25 cellular contexts compared by ENCODE assay signal in the genomic region with DNA sequence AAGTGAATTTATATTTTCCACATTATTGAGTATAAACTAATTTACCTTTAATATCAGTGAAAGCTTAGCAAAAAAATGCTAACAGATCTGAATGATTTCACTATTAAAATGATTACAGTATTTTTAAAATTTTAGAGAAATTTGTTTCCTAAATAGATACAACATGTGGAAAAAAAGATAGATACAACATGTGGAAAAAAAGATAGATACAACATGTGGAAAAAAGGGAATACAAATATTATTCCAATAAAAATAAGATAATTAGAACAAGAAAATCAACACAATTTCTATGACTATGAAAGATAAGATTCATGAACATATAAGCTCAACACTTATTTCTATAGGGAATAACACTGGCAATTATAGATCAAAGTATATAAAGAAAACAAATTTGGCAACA.
"Had no signal": no experiment of that assay in that cellular context is flagged by ENCODE, and none has a peak within 500 bp of the region (broad histone marks: within the 10 kb centered on the region; RNA-seq: fewer than 3 reads in every experiment).

No MANE protein-coding gene starts in this region.

- H3K27ac ChIP-seq: body of pancreas, coronary artery, esophagus squamous epithelium, gastrocnemius medialis, hepatocyte, skin epidermis, testis, transverse colon had no signal

- H3K4me3 ChIP-seq: body of pancreas, coronary artery, esophagus squamous epithelium, gastrocnemius medialis, hepatocyte, skin epidermis, testis, transverse colon had no signal

- H3K79me2 ChIP-seq: hepatocyte had no signal

- H2AFZ ChIP-seq: hepatocyte had no signal

- H3K27me3 ChIP-seq: body of pancreas, esophagus squamous epithelium, gastrocnemius medialis, hepatocyte, testis, transverse colon had no signal

- H3K4me2 ChIP-seq: hepatocyte had no signal

- H3K9me3 ChIP-seq: body of pancreas, esophagus squamous epithelium, gastrocnemius medialis, testis, transverse colon had no signal

- H3K4me1 ChIP-seq: body of pancreas, esophagus squamous epithelium, gastrocnemius medialis, testis, transverse colon had no signal

- DNase-seq: activated CD4-positive, alpha-beta T cell treated with anti-CD3 and anti-CD28 coated beads for 1 hour; activated CD4-positive, alpha-beta T cell treated with anti-CD3 and anti-CD28 coated beads, Interleukin-2, amount 50 U/mL, for 1 hour; activated CD8-positive, alpha-beta T cell treated with anti-CD3 and anti-CD28 coated beads for 36 hours; activated naive CD4-positive, alpha-beta T cell; activated T-cell treated with anti-CD3 and anti-CD28 coated beads, Interleukin-2, amount 50 U/mL, for 72 hours; anterior cingulate cortex; body of pancreas; esophagus squamous epithelium; gastrocnemius medialis; islet precursor cell; left colon; midbrain; naive thymus-derived CD8-positive, alpha-beta T cell; posterior cingulate gyrus; right cardiac atrium; stimulated activated CD4-positive, alpha-beta T cell treated with anti-CD3 and anti-CD28 coated beads, Interleukin-12 subunit alpha, Interleukin-12 subunit beta, amount 100 ng/mL, for 4 hours; stimulated activated CD4-positive, alpha-beta T cell treated with anti-CD3 and anti-CD28 coated beads, Interleukin-4, amount 100 ng/mL, for 1 hour; stimulated activated naive CD8-positive, alpha-beta T cell treated with anti-CD3 and anti-CD28 coated beads, Interleukin-15, Interleukin-2, amounts not matched to agents 100 U/mL and 50 U/mL, for 24 hours; T-helper 2 cell; testis; transverse colon had no signal

- ATAC-seq: activated CD8-positive, alpha-beta T cell treated with anti-CD3 and anti-CD28 coated beads for 36 hours; activated T-cell treated with anti-CD3 and anti-CD28 coated beads, Interleukin-2, amount 50 U/mL, for 72 hours; body of pancreas; gastrocnemius medialis; left colon; naive thymus-derived CD8-positive, alpha-beta T cell; right cardiac atrium; stimulated activated naive CD8-positive, alpha-beta T cell treated with anti-CD3 and anti-CD28 coated beads, Interleukin-15, Interleukin-2, amounts not matched to agents 100 U/mL and 50 U/mL, for 24 hours; WTC11 had no signal

- H3K36me3 ChIP-seq: esophagus squamous epithelium, gastrocnemius medialis, transverse colon had no signal
